16 cellular contexts compared by ENCODE assay signal in genomic region chr10:22544325-22545068, GRCh38.
A peak's percentile ranks its signal among the peaks of the same experiment; 100 is the strongest.
DNase-seq lines count a peak whose midpoint lies in the region; ATAC-seq, FAIRE-seq and TF ChIP-seq lines count a peak whose summit lies in the region.
"Had no signal": no experiment of that assay in that cellular context is flagged by ENCODE, and none has a peak within 500 bp of the region (broad histone marks: within the 10 kb centered on the region; RNA-seq: fewer than 3 reads in every experiment).

No MANE protein-coding gene starts in this region.

- no peak for TF ChIP-seq RAD21 in H1 (IDR thresholded peaks at IDR 0.05 in 1 of 2, conservative IDR thresholded peaks at IDR 0.05 in 1 of 2; ENCODE audit: low read depth in 2 of 2, low read length in 2 of 2)

- WGBS in heart right ventricle, 2 donors = 86 to 89% methylated on average over 12 of the region's 12 CpGs
- 84 to 92% (median 85%) methylated on average over 9 to 12 of the region's 12 CpGs for whole genome bisulfite sequencing in heart left ventricle, 4 donors
- WGBS in H1 (ENCODE audit: extremely low coverage in 1 of 2, insufficient coverage in 1 of 2, insufficient read length in 1 of 2, insufficient replicate concordance in 2 of 2, low coverage in 1 of 2, low lambda C conversion rate in 2 of 2, missing lambda C conversion rate in 1 of 2), 2 experiments = 92% methylated on average over 12 of the region's 12 CpGs; no CpG with 5 or more reads in 1 of the 2 experiments
- 50 to 64% methylated on average over 10 to 12 of the region's 12 CpGs for WGBS in thyroid gland, 2 donors

- H3K27ac ChIP-seq in heart right ventricle = no peak overlapping the region
- no peak overlapping the region for H3K27ac ChIP-seq in heart left ventricle
- no peak overlapping the region for H3K27ac ChIP-seq in H1 (ENCODE audit: low read depth, low read length)
- no peak overlapping the region for H3K27ac ChIP-seq in thyroid gland
- H3K27ac ChIP-seq: tibial nerve had no signal

- H3K9ac ChIP-seq in H1 (replicated peaks in 1 of 4; ENCODE audit: extremely low read depth in 1 of 4, low read depth in 3 of 4, low read length in 3 of 4) = no peak overlapping the region

- H3K9me3 ChIP-seq in heart right ventricle (no peaks in the 10 kb centered on the region), heart left ventricle (no peaks in the 10 kb centered on the region), H1 (ENCODE audit: insufficient read depth in 2 of 2, low read depth in 1 of 2, low read length in 1 of 2) (no peaks in the 10 kb centered on the region), thyroid gland (no peaks in the 10 kb centered on the region)
- H3K9me3 ChIP-seq: tibial nerve had no signal

- no peak for DNase-seq in heart right ventricle
- DNase-seq in heart left ventricle = no peak
- peak; percentile 6 for DNase-seq in NCI-H2029 treated with DMSO at 0.1 percent for 48 hours (lab: John Stamatoyannopoulos, UW)
- no peak for DNase-seq in H1 (ENCODE audit: low read depth in 1 of 2, low spot score in 2 of 2)
- DNase-seq in thyroid gland = peak; percentile 72
- no peak for DNase-seq in putamen (ENCODE audit: low spot score)
- DNase-seq: activated CD4-positive, alpha-beta T cell treated with anti-CD3 and anti-CD28 coated beads for 48 hours; activated effector memory CD4-positive, alpha-beta T cell treated with Interleukin-2 at 50 U/mL for 16 hours; NCI-H1417; NCI-H526; posterior cingulate gyrus; stimulated activated CD4-positive, alpha-beta T cell treated with anti-CD3 and anti-CD28 coated beads, Interleukin-15, amount 100 ng/mL, for 24 hours; T-helper 2 cell had no signal

- H4K8ac ChIP-seq in H1 (ENCODE audit: extremely low read depth, insufficient read depth, low read length) = peak overlapping the region; percentile 54; the same call in 1 of the 2 replicates

- TF ChIP-seq POLR2A in heart left ventricle (IDR thresholded peaks at IDR 0.05) (no peak), H1 (IDR thresholded peaks at IDR 0.05; ENCODE audit: control extremely low read depth in 1 of 2, low read depth in 2 of 2, low read length in 2 of 2) (no peak), thyroid gland (IDR thresholded peaks at IDR 0.05) (no peak)

- H2BK15ac ChIP-seq in H1 (ENCODE audit: low read length) = no peak overlapping the region

- CTCF ChIA-PET in H1 (lab: Charles Lee; ENCODE audit: partially characterized antibody) = no interaction called here

- H3K23ac ChIP-seq in H1 (ENCODE audit: insufficient read length) = no peak overlapping the region

- H2BK120ac ChIP-seq in H1 (replicated peaks; ENCODE audit: low read depth, low read length) = no peak overlapping the region

- H2AK5ac ChIP-seq in H1 (ENCODE audit: low read depth, low read length) = no peak overlapping the region

- H3K79me1 ChIP-seq in H1 (ENCODE audit: low read depth, low read length) = no peaks in the 10 kb centered on the region

- H2AFZ ChIP-seq in H1 (ENCODE audit: low read length) = no peak overlapping the region

- intact Hi-C loops in heart right ventricle (cut with DNase I) = no loop called here
- intact Hi-C loops in heart left ventricle (cut with DNase I) = no loop called here
- intact Hi-C loops in thyroid gland (cut with DNase I) = no loop called here

- POLR2A ChIA-PET in H1 (lab: Charles Lee; ENCODE audit: partially characterized antibody) = no interaction called here

- H3K56ac ChIP-seq in H1 (replicated peaks; ENCODE audit: insufficient read length, low read depth, low read length) = no peak overlapping the region

- H3K23me2 ChIP-seq in H1 (ENCODE audit: low read depth, low read length) = no peaks in the 10 kb centered on the region

- ATAC-seq in heart right ventricle (peak in 5 of 8 donors; percentile 28 to 46 (median 29)), heart left ventricle (no peak), HG03354 (IDR thresholded peaks at IDR 0.05; ENCODE audit: poor library complexity, severe bottlenecking, unreplicated experiment) (no peak), HG03460 (IDR thresholded peaks at IDR 0.05; ENCODE audit: unreplicated experiment) (no peak)

- TF ChIP-seq CTCF in heart right ventricle (IDR thresholded peaks at IDR 0.05) = no peak
- TF ChIP-seq CTCF in heart left ventricle (IDR thresholded peaks at IDR 0.05) = no peak
- TF ChIP-seq CTCF in H1 (IDR thresholded peaks at IDR 0.05; ENCODE audit: control extremely low read depth in 1 of 3, insufficient read depth in 1 of 3, low read depth in 1 of 3, low read length in 3 of 3) = no peak
- TF ChIP-seq CTCF in thyroid gland (IDR thresholded peaks at IDR 0.05) = no peak

- no peak overlapping the region for H3K4me3 ChIP-seq in heart right ventricle
- H3K4me3 ChIP-seq in heart left ventricle = no peak overlapping the region
- H3K4me3 ChIP-seq in H1 (ENCODE audit: extremely low read depth in 1 of 4, insufficient read depth in 2 of 4, low read depth in 3 of 4, low read length in 4 of 4) = no peak overlapping the region
- H3K4me3 ChIP-seq in thyroid gland (replicated peaks in 1 of 3) = no peak overlapping the region
- H3K4me3 ChIP-seq: tibial nerve had no signal

- no peak for TF ChIP-seq EP300 in H1 (IDR thresholded peaks at IDR 0.05; ENCODE audit: borderline replicate concordance in 1 of 2, low read depth in 2 of 2, low read length in 2 of 2)

- no peak overlapping the region for H4K91ac ChIP-seq in H1 (replicated peaks; ENCODE audit: insufficient read length, low read length)

- H3K36me3 ChIP-seq in heart right ventricle = peaks cover 0 to 97% (median 10%) of the 10 kb centered on the region in 9 donors
- H3K36me3 ChIP-seq in heart left ventricle = peaks cover 0 to 93% (median 48%) of the 10 kb centered on the region in 9 donors
- peaks cover 0 to 24% (median 12%) of the 10 kb centered on the region in 4 experiments; a peak in 5 of 8 replicates for H3K36me3 ChIP-seq in H1 (ENCODE audit: control insufficient read depth in 2 of 4, insufficient read depth in 4 of 4, low read length in 3 of 4)
- peaks cover 6 to 14% of the 10 kb centered on the region in 2 donors for H3K36me3 ChIP-seq in thyroid gland

- H4K5ac ChIP-seq in H1 (ENCODE audit: insufficient read length, low read depth, low read length) = no peak overlapping the region

- H4K20me1 ChIP-seq in H1 (replicated peaks in 1 of 2; ENCODE audit: control insufficient read depth in 1 of 2, insufficient read depth in 2 of 2, low read length in 2 of 2) = peaks cover 0 to 3% of the 10 kb centered on the region in 2 experiments

- no peak overlapping the region for H3K18ac ChIP-seq in H1 (ENCODE audit: extremely low read depth, low read length)

- no peaks in the 10 kb centered on the region for H3K27me3 ChIP-seq in heart right ventricle
- no peaks in the 10 kb centered on the region for H3K27me3 ChIP-seq in heart left ventricle
- no peaks in the 10 kb centered on the region for H3K27me3 ChIP-seq in H1 (replicated peaks in 1 of 4; ENCODE audit: control insufficient read depth in 3 of 4, extremely low read depth in 1 of 4, insufficient read depth in 3 of 4, low read length in 3 of 4)
- no peaks in the 10 kb centered on the region for H3K27me3 ChIP-seq in thyroid gland
- H3K27me3 ChIP-seq: tibial nerve had no signal

- no peak overlapping the region for H3K14ac ChIP-seq in H1 (ENCODE audit: insufficient read length)

- H2BK20ac ChIP-seq in H1 (ENCODE audit: low read length) = no peak overlapping the region

- no peak overlapping the region for H2BK12ac ChIP-seq in H1 (ENCODE audit: low read depth, low read length)

- no peak for FAIRE-seq in H1 (lab: Jason Lieb, UNC)

- no peak overlapping the region for H3K4ac ChIP-seq in H1 (replicated peaks; ENCODE audit: insufficient read length, low read depth, low read length)

- H2BK5ac ChIP-seq in H1 (ENCODE audit: low read depth, low read length) = no peak overlapping the region

- H3K4me1 ChIP-seq in heart right ventricle (peaks cover 0 to 13% (median 0%) of the 10 kb centered on the region in 9 donors), heart left ventricle (peaks cover 0 to 17% (median 0%) of the 10 kb centered on the region in 12 donors), H1 (replicated peaks in 1 of 4; ENCODE audit: control insufficient read depth in 3 of 4, insufficient read depth in 4 of 4, low read length in 3 of 4) (no peaks in the 10 kb centered on the region), thyroid gland (peaks cover 4 to 5% of the 10 kb centered on the region in 2 donors)
- H3K4me1 ChIP-seq: tibial nerve had no signal

- H3K4me2 ChIP-seq in H1 (ENCODE audit: insufficient read depth in 1 of 2, low read depth in 2 of 2, low read length in 2 of 2) = no peak overlapping the region

- H3K79me2 ChIP-seq in H1 (ENCODE audit: control insufficient read depth in 1 of 2, insufficient read depth in 2 of 2, low read length in 2 of 2) = no peaks in the 10 kb centered on the region

TF ChIP-seq in H1, 55 proteins besides CTCF, POLR2A, EP300 and RAD21:
- no peak for TF ChIP-seq KDM4A (IDR thresholded peaks at IDR 0.05; ENCODE audit: low read depth, low read length, severe bottlenecking)
- no peak for TF ChIP-seq SIN3A (conservative IDR thresholded peaks at IDR 0.05 in 1 of 2, IDR thresholded peaks at IDR 0.05 in 1 of 2; ENCODE audit: low read depth in 1 of 2, low read length in 2 of 2)
- no peak for TF ChIP-seq CREB1 (IDR thresholded peaks at IDR 0.05)
- TF ChIP-seq ZNF274 (IDR thresholded peaks at IDR 0.05; ENCODE audit: borderline replicate concordance, extremely low read depth, low read length) = no peak
- TF ChIP-seq JUN (IDR thresholded peaks at IDR 0.05; ENCODE audit: low read depth, low read length) = no peak
- TF ChIP-seq HDAC6 (IDR thresholded peaks at IDR 0.05; ENCODE audit: low read depth, low read length) = no peak
- no peak for TF ChIP-seq TAF7 (optimal IDR thresholded peaks at IDR 0.05; ENCODE audit: borderline replicate concordance, low read depth, low read length)
- no peak for TF ChIP-seq RXRA (IDR thresholded peaks at IDR 0.05; ENCODE audit: insufficient read depth, low read depth, low read length)
- TF ChIP-seq JUND (IDR thresholded peaks at IDR 0.05; ENCODE audit: low read length) = no peak
- no peak for TF ChIP-seq ATF3 (IDR thresholded peaks at IDR 0.05; ENCODE audit: insufficient read depth, low read depth, low read length)
- TF ChIP-seq CBX5 (IDR thresholded peaks at IDR 0.05; ENCODE audit: low read depth, low read length) = no peak

Comparison
In these comparisons a context has a peak if more than half of its experiments do, and no peak if none do; other contexts are left out.
1. ATAC-seq: peak in heart right ventricle (5 of 8); none in heart left ventricle (0 of 4), HG03354 (single experiment) and HG03460 (single experiment).
2. DNase-seq: peak in NCI-H2029 treated with DMSO at 0.1 percent for 48 hours (single experiment) and thyroid gland (2 of 2); none in heart right ventricle (0 of 2), heart left ventricle (0 of 5), H1 (0 of 2) and putamen (single experiment).